In genomic region chr16:1493746-1494094, GRCh38 we compare ENCODE assay signal across 8 cellular contexts. TPM values are rescaled to one million over a fixed set of nuclear protein-coding genes. Genes with fewer than 3 reads are reported as not detected.
DNase-seq lines count a peak whose midpoint lies in the region; ATAC-seq and TF ChIP-seq lines count a peak whose summit lies in the region.

No MANE protein-coding gene starts in this region.

- no peaks in the 10 kb centered on the region for H3K27me3 Mint-ChIP-seq in CD4-positive, alpha-beta memory T cell
- H3K27me3 Mint-ChIP-seq in HFFc6 (ENCODE audit: insufficient read depth): no peaks in the 10 kb centered on the region; the same call in 1 of the 2 replicates
- no peaks in the 10 kb centered on the region for H3K27me3 Mint-ChIP-seq in activated CD8-positive, alpha-beta T cell treated with anti-CD3 and anti-CD28 coated beads, Interleukin-2, amount 10 ng/mL, durations not matched to agents 7 days and 5 days (ENCODE audit: low read depth)

- peaks cover 0 to 1% (median 0%) of the 10 kb centered on the region in 8 donors for H3K9me3 Mint-ChIP-seq in CD4-positive, alpha-beta memory T cell
- H3K9me3 Mint-ChIP-seq in HFFc6: no peaks in the 10 kb centered on the region
- no peaks in the 10 kb centered on the region for H3K9me3 Mint-ChIP-seq in activated CD8-positive, alpha-beta T cell treated with anti-CD3 and anti-CD28 coated beads, Interleukin-2, amount 10 ng/mL, durations not matched to agents 7 days and 5 days (ENCODE audit: insufficient read depth)

- peak; percentile 29 for ATAC-seq in activated CD8-positive, alpha-beta T cell treated with anti-CD3 and anti-CD28 coated beads, Interleukin-2, amount 10 ng/mL, durations not matched to agents 7 days and 5 days
- peak; percentile 11 for ATAC-seq in left ventricle myocardium superior
- ATAC-seq in HG03175 (IDR thresholded peaks at IDR 0.05; ENCODE audit: unreplicated experiment): no peak

- H3K4me3 ChIP-seq in CD4-positive, alpha-beta memory T cell (ENCODE audit: low read length in 2 of 2): peak overlapping the region; percentile 42 to 72
- peak overlapping the region; percentile 84 for H3K4me3 ChIP-seq in skeletal muscle cell (ENCODE audit: low read depth, low read length)

- TF ChIP-seq CTCF in HFFc6 (IDR thresholded peaks at IDR 0.05): no peak

- H3K4me3 Mint-ChIP-seq in CD4-positive, alpha-beta memory T cell: peak overlapping the region; percentile 83 to 98 (median 88)
- peak overlapping the region; percentile 93 for H3K4me3 Mint-ChIP-seq in HFFc6
- peak overlapping the region; percentile 91 for H3K4me3 Mint-ChIP-seq in activated CD8-positive, alpha-beta T cell treated with anti-CD3 and anti-CD28 coated beads, Interleukin-2, amount 10 ng/mL, durations not matched to agents 7 days and 5 days

- H3K4me1 Mint-ChIP-seq in CD4-positive, alpha-beta memory T cell: peaks cover 7 to 22% (median 15%) of the 10 kb centered on the region in 4 donors
- peaks cover 15% of the 10 kb centered on the region for H3K4me1 Mint-ChIP-seq in HFFc6 (ENCODE audit: low read depth)
- peaks cover 24% of the 10 kb centered on the region for H3K4me1 Mint-ChIP-seq in activated CD8-positive, alpha-beta T cell treated with anti-CD3 and anti-CD28 coated beads, Interleukin-2, amount 10 ng/mL, durations not matched to agents 7 days and 5 days (ENCODE audit: low read depth)

- CTCF ChIA-PET in CD4-positive, alpha-beta memory T cell (lab: Charles Lee; ENCODE audit: partially characterized antibody): interaction anchor here (1.8 kb wide), 1 partner anchor 9 kb away, joined by 4 read pairs; no protein-coding TSS in a partner anchor
- CTCF ChIA-PET in activated CD8-positive, alpha-beta T cell treated with anti-CD3 and anti-CD28 coated beads, Interleukin-2, amount 10 ng/mL, durations not matched to agents 7 days and 5 days (lab: Charles Lee): interaction anchor here (1.3 kb wide), 1 partner anchor 45 kb away, joined by 3 read pairs; no protein-coding TSS in a partner anchor

- H3K27ac Mint-ChIP-seq in CD4-positive, alpha-beta memory T cell: peak overlapping the region in 6 of 7 donors; percentile 46 to 93 (median 79)
- peak overlapping the region; percentile 80 for H3K27ac Mint-ChIP-seq in HFFc6
- H3K27ac Mint-ChIP-seq in activated CD8-positive, alpha-beta T cell treated with anti-CD3 and anti-CD28 coated beads, Interleukin-2, amount 10 ng/mL, durations not matched to agents 7 days and 5 days: peak overlapping the region; percentile 89

- H3K4me1 ChIP-seq in CD4-positive, alpha-beta memory T cell (ENCODE audit: insufficient read depth, low read length): peaks cover 20% of the 10 kb centered on the region

- in situ Hi-C loops in KBM-7 (cut with MboI; ENCODE audit: low pct_unique_long_range_greater_than_20kb, low sequenced_read_pairs): no loop called here

- intact Hi-C loops in CD4-positive, alpha-beta memory T cell (cut with micrococcal nuclease): loop anchor here (1.0 to 10.0 kb wide), 6 partner anchors 18 to 449 kb away; partner anchors contain the start of genes CLCN7, CRAMP1, IFT140 and MAPK8IP3
- intact Hi-C loops in left ventricle myocardium superior (cut with micrococcal nuclease): no loop called here

- no peaks in the 10 kb centered on the region for H3K9me3 ChIP-seq in CD4-positive, alpha-beta memory T cell (ENCODE audit: control insufficient read depth in 1 of 2, low read length in 2 of 2)

- H3K36me3 ChIP-seq in CD4-positive, alpha-beta memory T cell (ENCODE audit: insufficient read depth, low read length): no peaks in the 10 kb centered on the region

- H3K27ac ChIP-seq in CD4-positive, alpha-beta memory T cell (ENCODE audit: low read depth, low read length): peak overlapping the region; percentile 78

- H3K36me3 Mint-ChIP-seq in CD4-positive, alpha-beta memory T cell: peaks cover 5 to 16% of the 10 kb centered on the region in 2 donors
- H3K36me3 Mint-ChIP-seq in HFFc6 (ENCODE audit: low read depth): peaks cover 3% of the 10 kb centered on the region; the same call in 1 of the 2 replicates
- H3K36me3 Mint-ChIP-seq in activated CD8-positive, alpha-beta T cell treated with anti-CD3 and anti-CD28 coated beads, Interleukin-2, amount 10 ng/mL, durations not matched to agents 7 days and 5 days (ENCODE audit: low read depth): peaks cover 15% of the 10 kb centered on the region

- POLR2A ChIA-PET in CD4-positive, alpha-beta memory T cell (lab: Charles Lee; ENCODE audit: partially characterized antibody): interaction anchor here (1.0 to 3.2 kb wide), 8 partner anchors 18 to 213 kb away, joined by 3 to 30 read pairs (median 8); partner anchors contain the start of genes CRAMP1, IFT140, MAPK8IP3 and TMEM204
- POLR2A ChIA-PET in activated CD8-positive, alpha-beta T cell treated with anti-CD3 and anti-CD28 coated beads, Interleukin-2, amount 10 ng/mL, durations not matched to agents 7 days and 5 days (lab: Charles Lee): interaction anchor here (0.7 kb wide), 1 partner anchor 40 kb away, joined by 3 read pairs; the partner anchor contains the start of gene TMEM204

- no peaks in the 10 kb centered on the region for H3K27me3 ChIP-seq in CD4-positive, alpha-beta memory T cell (ENCODE audit: insufficient read depth, low read length)

- DNase-seq in CD4-positive, alpha-beta memory T cell: peak in 2 of 5 donors; percentile 4 to 17
- DNase-seq in HFFc6 (no peak), left ventricle myocardium superior (no peak), skeletal muscle cell (ENCODE audit: low read depth) (no peak), KBM-7 (no peak), C1 segment of cervical spinal cord (lab: John Stamatoyannopoulos, UW) (no peak)
- DNase-seq in activated CD8-positive, alpha-beta T cell treated with anti-CD3 and anti-CD28 coated beads, Interleukin-2, amount 10 ng/mL, durations not matched to agents 7 days and 5 days: peak; percentile 35

RNA-seq across cellular contexts. Expression of gene TELO2, which starts 0.6 kb away (rescaled TPM):
- total RNA-seq in CD4-positive, alpha-beta memory T cell: 10 to 100 TPM; 55.3 to 56.0 TPM
- 10 to 100 TPM; 11.3 to 14.5 TPM for polyA plus RNA-seq in CD4-positive, alpha-beta memory T cell
- total RNA-seq in HFFc6 (2021; fragmentation: NEBNext Ultra II Directional; extraction: Animal tissue kit (Norgen Biotek cat#: 25700)): 10 to 100 TPM; 28.6 to 37.4 (median 34.8) TPM
- total RNA-seq in activated CD8-positive, alpha-beta T cell treated with anti-CD3 and anti-CD28 coated beads, Interleukin-2, amount 10 ng/mL, durations not matched to agents 7 days and 5 days: 10 to 100 TPM; 70.1 to 73.3 TPM
- 21.6 TPM for total RNA-seq in left ventricle myocardium superior

RNA-seq across cellular contexts. Expression of gene PTX4, which starts 5.0 kb away (rescaled TPM):
- not detected for total RNA-seq in CD4-positive, alpha-beta memory T cell
- polyA plus RNA-seq in CD4-positive, alpha-beta memory T cell: not detected
- under 1 TPM in 4 of 6 experiments, not detected in 2; 0.14 to 0.24 (median 0.18) TPM for total RNA-seq in HFFc6 (2021; fragmentation: NEBNext Ultra II Directional; extraction: Animal tissue kit (Norgen Biotek cat#: 25700))
- total RNA-seq in activated CD8-positive, alpha-beta T cell treated with anti-CD3 and anti-CD28 coated beads, Interleukin-2, amount 10 ng/mL, durations not matched to agents 7 days and 5 days: not detected
- total RNA-seq in left ventricle myocardium superior: not detected

RNA-seq across cellular contexts. Expression of gene CLCN7, which starts 18.9 kb away (rescaled TPM):
- total RNA-seq in CD4-positive, alpha-beta memory T cell: 100 to 1,000 TPM; 105 to 111 TPM
- 10 to 100 TPM; 18.1 to 29.6 TPM for polyA plus RNA-seq in CD4-positive, alpha-beta memory T cell
- 10 to 100 TPM; 47.5 to 62.6 (median 51.3) TPM for total RNA-seq in HFFc6 (2021; fragmentation: NEBNext Ultra II Directional; extraction: Animal tissue kit (Norgen Biotek cat#: 25700))
- 10 to 100 TPM; 41.9 to 43.9 TPM for total RNA-seq in activated CD8-positive, alpha-beta T cell treated with anti-CD3 and anti-CD28 coated beads, Interleukin-2, amount 10 ng/mL, durations not matched to agents 7 days and 5 days
- total RNA-seq in left ventricle myocardium superior: 53.2 TPM

RNA-seq across cellular contexts. Expression of gene TMEM204, which starts 39.7 kb away (rescaled TPM):
- total RNA-seq in CD4-positive, alpha-beta memory T cell: 100 to 1,000 TPM; 124 to 125 TPM
- 10 to 100 TPM; 95.9 to 97.1 TPM for polyA plus RNA-seq in CD4-positive, alpha-beta memory T cell
- 10 to 100 TPM; 15.4 to 28.5 (median 16.2) TPM for total RNA-seq in HFFc6 (2021; fragmentation: NEBNext Ultra II Directional; extraction: Animal tissue kit (Norgen Biotek cat#: 25700))
- total RNA-seq in activated CD8-positive, alpha-beta T cell treated with anti-CD3 and anti-CD28 coated beads, Interleukin-2, amount 10 ng/mL, durations not matched to agents 7 days and 5 days: 10 to 100 TPM; 35.1 to 35.6 TPM
- total RNA-seq in left ventricle myocardium superior: 28.8 TPM

RNA-seq across cellular contexts. Expression of gene CCDC154, which starts 49.4 kb away (rescaled TPM):
- 10 to 100 TPM; 12.1 to 14.7 TPM for total RNA-seq in CD4-positive, alpha-beta memory T cell
- under 1 TPM in 1 of 2 donors, not detected in 1; 0.13 TPM for polyA plus RNA-seq in CD4-positive, alpha-beta memory T cell
- total RNA-seq in HFFc6 (2021; fragmentation: NEBNext Ultra II Directional; extraction: Animal tissue kit (Norgen Biotek cat#: 25700)): under 1 TPM in 3 of 6 experiments, not detected in 3; 0.10 to 0.52 (median 0.31) TPM
- total RNA-seq in activated CD8-positive, alpha-beta T cell treated with anti-CD3 and anti-CD28 coated beads, Interleukin-2, amount 10 ng/mL, durations not matched to agents 7 days and 5 days: 1 to 10 TPM; 1.5 to 2.1 TPM
- 1.6 TPM for total RNA-seq in left ventricle myocardium superior
